Comparison of ENCODE assay signal across 2 cellular contexts in genomic region chr1:213759359-213760181, GRCh38.
TF ChIP-seq lines count a peak whose summit lies in the region.

No MANE protein-coding gene starts in this region.

TF ChIP-seq in SK-N-SH, 30 proteins besides CTCF, POLR2A, EP300 and RAD21 (continued from another document):
- TF ChIP-seq PBX3 (IDR thresholded peaks at IDR 0.05) (no peak), GATA2 (CRISPR knock-in tag; IDR thresholded peaks at IDR 0.05) (no peak), MXI1 (IDR thresholded peaks at IDR 0.05; ENCODE audit: low read depth, low read length) (no peak), CHD2 (IDR thresholded peaks at IDR 0.05; ENCODE audit: low read length, partially characterized antibody) (no peak), POLR2AphosphoS5 (IDR thresholded peaks at IDR 0.05; ENCODE audit: low read depth, low read length) (no peak), NRF1 (IDR thresholded peaks at IDR 0.05; ENCODE audit: low read depth, low read length) (no peak)

TF ChIP-seq in SK-N-SH treated with all-trans-retinoic acid at 6 μM for 48 hours, 23 proteins besides CTCF, POLR2A, EP300 and RAD21 (continued from another document):
- TF ChIP-seq CREB5 (CRISPR knock-in tag; IDR thresholded peaks at IDR 0.05; ENCODE audit: low read depth) (no peak), ESRRG (CRISPR knock-in tag; IDR thresholded peaks at IDR 0.05) (no peak), CSRNP3 (CRISPR knock-in tag; IDR thresholded peaks at IDR 0.05) (no peak)
